Comparison of ENCODE assay signal across 8 cellular contexts in genomic region chr3:71753716-71754609, GRCh38. TPM values are rescaled to one million over a fixed set of nuclear protein-coding genes. Genes with fewer than 3 reads are reported as not detected.
DNase-seq lines count a peak whose midpoint lies in the region; ATAC-seq, FAIRE-seq and TF ChIP-seq lines count a peak whose summit lies in the region.

TSS of gene GPR27 (plus strand) at chr3:71753855. CDS start at chr3:71754050, 195 bp downstream.

- H3K9me3 ChIP-seq in kidney (ENCODE audit: control insufficient read depth in 1 of 2, low read length in 2 of 2) = no peaks in the 10 kb centered on the region

- FAIRE-seq in kidney (lab: Jason Lieb, UNC) = no peak

- H3K36me3 ChIP-seq in kidney (ENCODE audit: control insufficient read depth in 1 of 2, insufficient read depth in 2 of 2, low read length in 2 of 2) = no peaks in the 10 kb centered on the region

- H3K9ac ChIP-seq in kidney (ENCODE audit: low read length in 2 of 2) = no peak within 1 kb of the TSS

- peaks cover 0 to 4% of the 10 kb centered on the region in 2 donors for H3K4me1 ChIP-seq in kidney (ENCODE audit: control insufficient read depth in 1 of 2, insufficient read depth in 1 of 2, low read depth in 1 of 2, low read length in 2 of 2)

- TF ChIP-seq CTCF in kidney (IDR thresholded peaks at IDR 0.05; ENCODE audit: borderline replicate concordance, extremely low read depth, insufficient read depth) = no peak

- peak within 1 kb of the TSS; percentile 31 to 41 for H3K4me3 ChIP-seq in kidney (ENCODE audit: low read length in 2 of 2)

- intact Hi-C loops in kidney (cut with DNase I) = no loop called here

- peak; percentile 46 for DNase-seq in Daoy (ENCODE audit: low read depth)
- DNase-seq in NCI-H226 = peak; percentile 5
- DNase-seq in caudate nucleus (lab: John Stamatoyannopoulos, UW) = peak in 11 of 61 donors; percentile 4 to 56 (median 28)
- peak; percentile 75 for DNase-seq in kidney
- DNase-seq in stimulated activated naive CD4-positive, alpha-beta T cell treated with Interleukin-2 at 50 U/mL for 16 hours (lab: John Stamatoyannopoulos, UW) = peak; percentile 21
- DNase-seq in SHP77 (lab: John Stamatoyannopoulos, UW) = no peak

- H3K27ac ChIP-seq in caudate nucleus (ENCODE audit: low read depth, low read length) (peak within 1 kb of the TSS; percentile 36), kidney (ENCODE audit: low read depth in 2 of 2, low read length in 2 of 2) (no peak within 1 kb of the TSS)

- ATAC-seq in GM21786 (IDR thresholded peaks at IDR 0.05; ENCODE audit: unreplicated experiment) (no peak), GM18858 (IDR thresholded peaks at IDR 0.05; ENCODE audit: unreplicated experiment) (no peak)

RNA-seq across cellular contexts. Expression of gene GPR27, which starts in this region (rescaled TPM):
- total RNA-seq in Daoy (2014; rRNA removed; shearing (Covaris generic)) = 2.5 and 5.0 TPM in 2 replicates
- 17.9 TPM for total RNA-seq in kidney
- 5.5 TPM for polyA plus RNA-seq in kidney (ENCODE audit: insufficient read depth, low read depth, low replicate concordance)

Comparison
In these comparisons a context has a peak if more than half of its experiments do, and no peak if none do; other contexts are left out.
1. DNase-seq: peak in Daoy (single experiment), NCI-H226 (single experiment), kidney (single experiment) and stimulated activated naive CD4-positive, alpha-beta T cell treated with Interleukin-2 at 50 U/mL for 16 hours (single experiment); none in SHP77 (0 of 2).